Comparison of ENCODE assay signal across 1 cellular context in the genomic region with DNA sequence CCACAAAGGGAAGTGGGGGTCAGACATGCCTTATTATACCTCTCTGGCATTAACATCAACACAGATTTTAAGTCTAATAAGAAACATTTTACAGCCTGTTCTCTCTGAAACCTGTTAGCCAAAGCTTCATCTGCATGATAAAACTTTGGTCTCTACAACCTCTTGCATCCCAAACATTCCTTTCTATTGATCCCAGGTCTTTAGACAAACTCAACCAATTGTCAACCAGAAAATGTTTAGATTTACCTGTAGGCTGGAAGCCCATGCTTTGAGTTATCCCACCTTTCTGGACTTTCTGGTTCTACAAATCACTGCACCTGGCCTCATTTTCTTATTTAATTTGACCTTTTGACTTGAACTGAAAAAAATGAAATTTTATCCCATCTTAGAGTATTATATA.
A peak's percentile ranks its signal among the peaks of the same experiment; 100 is the strongest.
TF ChIP-seq lines count a peak whose summit lies in the region.

No MANE protein-coding gene starts in this region.

TF ChIP-seq in H1, 55 proteins besides CTCF, POLR2A, EP300 and RAD21:
- TF ChIP-seq SP1 (IDR thresholded peaks at IDR 0.05; ENCODE audit: low read depth, low read length) (peak; percentile 51; the same call in 1 of the 2 replicates), SIRT6 (IDR thresholded peaks at IDR 0.05; ENCODE audit: low read length) (no peak)
